ENCODE assay signal across 11 cellular contexts in genomic region chr22:21074092-21074715, GRCh38.
DNase-seq lines count a peak whose midpoint lies in the region; ATAC-seq and TF ChIP-seq lines count a peak whose summit lies in the region.
"Had no signal": no experiment of that assay in that cellular context is flagged by ENCODE, and none has a peak within 500 bp of the region (broad histone marks: within the 10 kb centered on the region; RNA-seq: fewer than 3 reads in every experiment).

No MANE protein-coding gene starts in this region.

- H3K4me3 ChIP-seq in fibroblast of mammary gland (ENCODE audit: control insufficient read depth, low read depth, low read length): no peak overlapping the region
- H3K4me3 ChIP-seq: colonic mucosa had no signal

- DNase-seq in 8988T: peak; percentile 65
- DNase-seq in HK-2 (ENCODE audit: unreplicated experiment): peak; percentile 57
- DNase-seq in fibroblast of mammary gland (ENCODE audit: low read depth): peak; percentile 87
- DNase-seq in NCI-H510A (lab: John Stamatoyannopoulos, UW): no peak
- DNase-seq in stimulated activated CD4-positive, alpha-beta T cell treated with anti-CD3 and anti-CD28 coated beads, Interleukin-12 subunit alpha, Interleukin-12 subunit beta, amount 100 ng/mL, for 4 hours: no peak
- no peak for DNase-seq in stimulated activated CD4-positive, alpha-beta T cell treated with anti-CD3 and anti-CD28 coated beads, Interleukin-4, amount 100 ng/mL, for 1 hour
- DNase-seq: activated T-cell treated with anti-CD3 and anti-CD28 coated beads for 4 hours, colonic mucosa, NCI-H146 had no signal

- TF ChIP-seq CTCF in fibroblast of mammary gland (conservative IDR thresholded peaks at IDR 0.05; ENCODE audit: control insufficient read depth, insufficient read depth, low read depth, low read length): no peak

- peak; percentile 78 for ATAC-seq in SK-N-SH treated with all-trans-retinoic acid at 6 μM for 48 hours
- ATAC-seq in GM18867 (IDR thresholded peaks at IDR 0.05; ENCODE audit: unreplicated experiment): no peak

TF ChIP-seq in SK-N-SH treated with all-trans-retinoic acid at 6 μM for 48 hours, 23 proteins besides CTCF, POLR2A, EP300 and RAD21:
- TF ChIP-seq ZFP3 (CRISPR knock-in tag; IDR thresholded peaks at IDR 0.05): no peak
- no peak for TF ChIP-seq GLIS3 (CRISPR knock-in tag; IDR thresholded peaks at IDR 0.05)
- TF ChIP-seq, protein P1, sequence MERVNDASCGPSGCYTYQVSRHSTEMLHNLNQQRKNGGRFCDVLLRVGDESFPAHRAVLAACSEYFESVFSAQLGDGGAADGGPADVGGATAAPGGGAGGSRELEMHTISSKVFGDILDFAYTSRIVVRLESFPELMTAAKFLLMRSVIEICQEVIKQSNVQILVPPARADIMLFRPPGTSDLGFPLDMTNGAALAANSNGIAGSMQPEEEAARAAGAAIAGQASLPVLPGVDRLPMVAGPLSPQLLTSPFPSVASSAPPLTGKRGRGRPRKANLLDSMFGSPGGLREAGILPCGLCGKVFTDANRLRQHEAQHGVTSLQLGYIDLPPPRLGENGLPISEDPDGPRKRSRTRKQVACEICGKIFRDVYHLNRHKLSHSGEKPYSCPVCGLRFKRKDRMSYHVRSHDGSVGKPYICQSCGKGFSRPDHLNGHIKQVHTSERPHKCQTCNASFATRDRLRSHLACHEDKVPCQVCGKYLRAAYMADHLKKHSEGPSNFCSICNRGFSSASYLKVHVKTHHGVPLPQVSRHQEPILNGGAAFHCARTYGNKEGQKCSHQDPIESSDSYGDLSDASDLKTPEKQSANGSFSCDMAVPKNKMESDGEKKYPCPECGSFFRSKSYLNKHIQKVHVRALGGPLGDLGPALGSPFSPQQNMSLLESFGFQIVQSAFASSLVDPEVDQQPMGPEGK (CRISPR knock-in tag; IDR thresholded peaks at IDR 0.05; ENCODE audit: borderline replicate concordance): no peak
- TF ChIP-seq ZC3H10 (CRISPR knock-in tag; IDR thresholded peaks at IDR 0.05): no peak
- TF ChIP-seq SNAI2 (CRISPR knock-in tag; IDR thresholded peaks at IDR 0.05): no peak
- TF ChIP-seq, protein P2, sequence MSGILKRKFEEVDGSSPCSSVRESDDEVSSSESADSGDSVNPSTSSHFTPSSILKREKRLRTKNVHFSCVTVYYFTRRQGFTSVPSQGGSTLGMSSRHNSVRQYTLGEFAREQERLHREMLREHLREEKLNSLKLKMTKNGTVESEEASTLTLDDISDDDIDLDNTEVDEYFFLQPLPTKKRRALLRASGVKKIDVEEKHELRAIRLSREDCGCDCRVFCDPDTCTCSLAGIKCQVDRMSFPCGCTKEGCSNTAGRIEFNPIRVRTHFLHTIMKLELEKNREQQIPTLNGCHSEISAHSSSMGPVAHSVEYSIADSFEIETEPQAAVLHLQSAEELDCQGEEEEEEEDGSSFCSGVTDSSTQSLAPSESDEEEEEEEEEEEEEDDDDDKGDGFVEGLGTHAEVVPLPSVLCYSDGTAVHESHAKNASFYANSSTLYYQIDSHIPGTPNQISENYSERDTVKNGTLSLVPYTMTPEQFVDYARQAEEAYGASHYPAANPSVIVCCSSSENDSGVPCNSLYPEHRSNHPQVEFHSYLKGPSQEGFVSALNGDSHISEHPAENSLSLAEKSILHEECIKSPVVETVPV (CRISPR knock-in tag; IDR thresholded peaks at IDR 0.05): no peak
- no peak for TF ChIP-seq ISL1 (CRISPR knock-in tag; IDR thresholded peaks at IDR 0.05)
- TF ChIP-seq ZNF70 (CRISPR knock-in tag; IDR thresholded peaks at IDR 0.05): no peak
- TF ChIP-seq, protein P3, sequence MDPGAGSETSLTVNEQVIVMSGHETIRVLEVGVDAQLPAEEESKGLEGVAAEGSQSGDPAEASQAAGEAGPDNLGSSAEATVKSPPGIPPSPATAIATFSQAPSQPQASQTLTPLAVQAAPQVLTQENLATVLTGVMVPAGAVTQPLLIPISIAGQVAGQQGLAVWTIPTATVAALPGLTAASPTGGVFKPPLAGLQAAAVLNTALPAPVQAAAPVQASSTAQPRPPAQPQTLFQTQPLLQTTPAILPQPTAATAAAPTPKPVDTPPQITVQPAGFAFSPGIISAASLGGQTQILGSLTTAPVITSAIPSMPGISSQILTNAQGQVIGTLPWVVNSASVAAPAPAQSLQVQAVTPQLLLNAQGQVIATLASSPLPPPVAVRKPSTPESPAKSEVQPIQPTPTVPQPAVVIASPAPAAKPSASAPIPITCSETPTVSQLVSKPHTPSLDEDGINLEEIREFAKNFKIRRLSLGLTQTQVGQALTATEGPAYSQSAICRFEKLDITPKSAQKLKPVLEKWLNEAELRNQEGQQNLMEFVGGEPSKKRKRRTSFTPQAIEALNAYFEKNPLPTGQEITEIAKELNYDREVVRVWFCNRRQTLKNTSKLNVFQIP (CRISPR knock-in tag; IDR thresholded peaks at IDR 0.05; ENCODE audit: borderline replicate concordance, low read depth): no peak
- no peak for TF ChIP-seq RARB (CRISPR knock-in tag; IDR thresholded peaks at IDR 0.05)
- TF ChIP-seq CREB5 (CRISPR knock-in tag; IDR thresholded peaks at IDR 0.05; ENCODE audit: low read depth): no peak
- TF ChIP-seq OSR1 (CRISPR knock-in tag; IDR thresholded peaks at IDR 0.05): no peak

Comparison
In these comparisons a context has a peak if more than half of its experiments do, and no peak if none do; other contexts are left out.
1. DNase-seq: peak in 8988T (single experiment), HK-2 (single experiment) and fibroblast of mammary gland (single experiment); none in NCI-H510A (single experiment), stimulated activated CD4-positive, alpha-beta T cell treated with anti-CD3 and anti-CD28 coated beads, Interleukin-12 subunit alpha, Interleukin-12 subunit beta, amount 100 ng/mL, for 4 hours (single experiment) and stimulated activated CD4-positive, alpha-beta T cell treated with anti-CD3 and anti-CD28 coated beads, Interleukin-4, amount 100 ng/mL, for 1 hour (single experiment).